Comparison of ENCODE assay signal across 20 cellular contexts in the genomic region with DNA sequence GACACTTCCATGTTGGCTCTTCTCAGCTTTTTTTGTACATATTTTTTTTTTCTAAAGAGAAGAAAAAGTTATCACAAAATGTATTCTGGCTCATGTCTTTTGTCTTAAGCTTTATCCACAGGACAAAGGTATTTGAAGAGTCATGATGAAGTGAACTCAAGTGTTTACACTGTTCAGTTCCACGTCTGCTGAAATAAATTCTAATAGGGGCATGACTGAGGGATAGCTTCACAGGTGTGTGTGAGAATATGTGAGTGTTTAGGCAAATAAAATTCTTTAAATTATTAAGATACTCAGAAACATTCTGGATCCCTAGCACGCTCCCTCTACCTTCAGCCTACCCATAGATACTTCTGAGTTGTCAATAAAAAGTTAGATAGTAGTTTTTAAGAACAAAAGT. TPM values are rescaled to one million over a fixed set of nuclear protein-coding genes. Genes with fewer than 3 reads are reported as not detected.
A peak's percentile ranks its signal among the peaks of the same experiment; 100 is the strongest.
DNase-seq lines count a peak whose midpoint lies in the region; ATAC-seq and TF ChIP-seq lines count a peak whose summit lies in the region.
"Had no signal": no experiment of that assay in that cellular context is flagged by ENCODE, and none has a peak within 500 bp of the region (broad histone marks: within the 10 kb centered on the region; RNA-seq: fewer than 3 reads in every experiment).

No MANE protein-coding gene starts in this region.

- no peak overlapping the region for H3K4me3 ChIP-seq in lung

- no peaks in the 10 kb centered on the region for H3K36me3 ChIP-seq in lung (ENCODE audit: control insufficient read depth in 2 of 2, insufficient read depth in 2 of 2, low read length in 2 of 2)

- DNase-seq in NCI-H2107 treated with DMSO at 0.1 percent for 48 hours (lab: John Stamatoyannopoulos, UW; ENCODE audit: unreplicated experiment), result peak; percentile 20
- no peak for DNase-seq in NCI-H2107 (lab: John Stamatoyannopoulos, UW)
- peak; percentile 59 for DNase-seq in DMS53 treated with DMSO at 0.1 percent for 48 hours (lab: John Stamatoyannopoulos, UW; ENCODE audit: unreplicated experiment)
- peak; percentile 1 for DNase-seq in kidney tubule cell (ENCODE audit: low spot score)
- no peak for DNase-seq in lung (ENCODE audit: low spot score)
- DNase-seq in activated CD4-positive, alpha-beta T cell treated with anti-CD3 and anti-CD28 coated beads, Interleukin-2, amount 10 ng/mL, durations not matched to agents 24 days and 14 days, result no peak
- DNase-seq in activated effector memory CD4-positive, alpha-beta T cell treated with Interleukin-2 at 50 U/mL for 16 hours, result no peak
- DNase-seq: CD4-positive, alpha-beta T cell; KBM-7; NCI-H1417 treated with DMSO at 0.1 percent for 48 hours; NCI-H187 treated with DMSO at 0.1 percent for 48 hours; NCI-H2227 treated with DMSO at 0.1 percent for 48 hours; NCI-H526 treated with DMSO at 0.1 percent for 48 hours; PC-3; RPMI8226; SHP77 treated with DMSO at 0.1 percent for 48 hours; SK-N-SH had no signal

- intact Hi-C loops in activated CD4-positive, alpha-beta T cell treated with anti-CD3 and anti-CD28 coated beads, Interleukin-2, amount 10 ng/mL, durations not matched to agents 24 days and 14 days (cut with micrococcal nuclease), result no loop called here

- no peak for TF ChIP-seq CTCF in lung (IDR thresholded peaks at IDR 0.05; ENCODE audit: control extremely low read depth, extremely low read depth)

- no peak overlapping the region for H3K27ac ChIP-seq in lung (ENCODE audit: low read depth in 1 of 2, low read length in 1 of 2)

- no peaks in the 10 kb centered on the region for H3K4me1 Mint-ChIP-seq in activated CD4-positive, alpha-beta T cell treated with anti-CD3 and anti-CD28 coated beads, Interleukin-2, amount 10 ng/mL, durations not matched to agents 24 days and 14 days

- H3K4me3 Mint-ChIP-seq in activated CD4-positive, alpha-beta T cell treated with anti-CD3 and anti-CD28 coated beads, Interleukin-2, amount 10 ng/mL, durations not matched to agents 24 days and 14 days, result no peak overlapping the region
- H3K4me3 Mint-ChIP-seq: CD4-positive, alpha-beta T cell had no signal

- no peaks in the 10 kb centered on the region for H3K4me1 ChIP-seq in lung (ENCODE audit: control insufficient read depth in 2 of 2, insufficient read depth in 2 of 2, low read length in 2 of 2)

- no peaks in the 10 kb centered on the region for H3K27me3 ChIP-seq in lung (ENCODE audit: control insufficient read depth, insufficient read depth)

- ATAC-seq in lung (ENCODE audit: insufficient read depth, low FRiP score), result peak; percentile 63
- ATAC-seq in GM21447 (IDR thresholded peaks at IDR 0.05; ENCODE audit: unreplicated experiment), result no peak
- ATAC-seq: PC-3 had no signal

- no peaks in the 10 kb centered on the region for H3K9me3 Mint-ChIP-seq in activated CD4-positive, alpha-beta T cell treated with anti-CD3 and anti-CD28 coated beads, Interleukin-2, amount 10 ng/mL, durations not matched to agents 24 days and 14 days

- no peaks in the 10 kb centered on the region for H3K36me3 Mint-ChIP-seq in activated CD4-positive, alpha-beta T cell treated with anti-CD3 and anti-CD28 coated beads, Interleukin-2, amount 10 ng/mL, durations not matched to agents 24 days and 14 days (ENCODE audit: low read depth)

- H3K9me3 ChIP-seq in lung (ENCODE audit: control insufficient read depth in 2 of 2, insufficient read depth in 1 of 2, low read length in 1 of 2), result peaks cover 0 to 4% of the 10 kb centered on the region in 2 donors
- H3K9me3 ChIP-seq: SK-N-SH had no signal

- 51 to 62% methylated on average over 2 of the region's 2 CpGs for WGBS in lung, 2 donors

- H3K27ac Mint-ChIP-seq in activated CD4-positive, alpha-beta T cell treated with anti-CD3 and anti-CD28 coated beads, Interleukin-2, amount 10 ng/mL, durations not matched to agents 24 days and 14 days, result no peak overlapping the region
- H3K27ac Mint-ChIP-seq: CD4-positive, alpha-beta T cell had no signal

- peaks cover 1% of the 10 kb centered on the region for H3K27me3 Mint-ChIP-seq in activated CD4-positive, alpha-beta T cell treated with anti-CD3 and anti-CD28 coated beads, Interleukin-2, amount 10 ng/mL, durations not matched to agents 24 days and 14 days

RNA-seq across cellular contexts. Expression of gene BAAT, which starts 59.8 kb away (rescaled TPM):
- total RNA-seq in lung, result under 1 TPM; 0.17 to 0.37 TPM
- polyA plus RNA-seq in lung, result under 1 TPM; 0.03 to 0.26 TPM
- 0.07 TPM in 1 of 2 replicates, not detected in the other for total RNA-seq in activated CD4-positive, alpha-beta T cell treated with anti-CD3 and anti-CD28 coated beads, Interleukin-2, amount 10 ng/mL, durations not matched to agents 24 days and 14 days
- total RNA-seq: A172; CD4-positive, alpha-beta T cell had no signal
- polyA plus RNA-seq: BJ had no signal

Comparison
In these comparisons a context has a peak if more than half of its experiments do, and no peak if none do; other contexts are left out.
1. DNase-seq: peak in NCI-H2107 treated with DMSO at 0.1 percent for 48 hours (single experiment), DMS53 treated with DMSO at 0.1 percent for 48 hours (single experiment) and kidney tubule cell (single experiment); none in NCI-H2107 (single experiment), lung (single experiment), activated CD4-positive, alpha-beta T cell treated with anti-CD3 and anti-CD28 coated beads, Interleukin-2, amount 10 ng/mL, durations not matched to agents 24 days and 14 days (single experiment) and activated effector memory CD4-positive, alpha-beta T cell treated with Interleukin-2 at 50 U/mL for 16 hours (single experiment).